11 cellular contexts compared by ENCODE assay signal in the genomic region with DNA sequence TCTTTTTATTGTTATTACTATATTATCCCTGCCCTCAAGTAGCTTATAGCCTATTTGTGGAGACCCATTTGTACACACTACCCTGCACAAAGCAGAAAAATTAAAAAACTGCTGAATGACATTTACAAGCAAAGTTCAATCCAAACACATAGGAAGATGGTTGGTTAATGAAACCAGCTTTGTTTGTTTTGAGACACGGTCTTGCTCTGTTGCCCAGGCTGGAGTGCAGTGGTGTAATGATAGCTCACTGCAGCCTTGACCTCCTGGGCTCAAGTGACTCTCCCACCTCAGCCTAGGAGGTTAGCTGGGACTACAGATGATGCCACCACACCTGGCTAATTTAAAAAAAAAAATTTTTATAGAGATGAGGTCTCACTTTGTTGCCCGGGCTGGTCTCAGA. TPM values are rescaled to one million over a fixed set of nuclear protein-coding genes. Genes with fewer than 3 reads are reported as not detected.
DNase-seq lines count a peak whose midpoint lies in the region; ATAC-seq and TF ChIP-seq lines count a peak whose summit lies in the region.
"Had no signal": no experiment of that assay in that cellular context is flagged by ENCODE, and none has a peak within 500 bp of the region (broad histone marks: within the 10 kb centered on the region; RNA-seq: fewer than 3 reads in every experiment).

No MANE protein-coding gene starts in this region.

- no peak for TF ChIP-seq POLR2A in adrenal gland (IDR thresholded peaks at IDR 0.05)

- ATAC-seq in GM19351 (IDR thresholded peaks at IDR 0.05; ENCODE audit: unreplicated experiment) (peak; percentile 17), HG02678 (IDR thresholded peaks at IDR 0.05; ENCODE audit: unreplicated experiment) (peak; percentile 6), RWPE2 (ENCODE audit: low read depth) (no peak), lower lobe of right lung (no peak)

- DNase-seq in RWPE2 (ENCODE audit: low spot score): no peak
- DNase-seq in progenitor cell of endocrine pancreas (ENCODE audit: low spot score, unreplicated experiment): no peak
- no peak for DNase-seq in stimulated activated CD8-positive, alpha-beta memory T cell treated with anti-CD3 and anti-CD28 coated beads, Interleukin-4, amount 100 ng/mL, for 48 hours
- DNase-seq in activated CD4-positive, alpha-beta T cell treated with anti-CD3 and anti-CD28 coated beads, Interleukin-2, amount 50 U/mL, for 4 hours: no peak
- no peak for DNase-seq in adrenal gland
- no peak for DNase-seq in lower lobe of right lung
- DNase-seq: Karpas-422, NCI-H774 had no signal

- H3K27me3 ChIP-seq in RWPE2 (ENCODE audit: insufficient read depth, poor library complexity, severe bottlenecking): no peaks in the 10 kb centered on the region
- H3K27me3 ChIP-seq in adrenal gland: no peaks in the 10 kb centered on the region
- H3K27me3 ChIP-seq in lower lobe of right lung (ENCODE audit: low read depth): no peaks in the 10 kb centered on the region

- peaks cover 9% of the 10 kb centered on the region for H3K36me3 Mint-ChIP-seq in progenitor cell of endocrine pancreas (ENCODE audit: insufficient read depth)

- H3K4me1 Mint-ChIP-seq in progenitor cell of endocrine pancreas (ENCODE audit: low read depth): peaks cover 58% of the 10 kb centered on the region

- intact Hi-C loops in adrenal gland (cut with DNase I) (no loop called here), lower lobe of right lung (cut with DNase I) (no loop called here)

- H3K9me3 ChIP-seq in RWPE2 (ENCODE audit: severe bottlenecking): no peaks in the 10 kb centered on the region
- H3K9me3 ChIP-seq in adrenal gland (replicated peaks in 1 of 3): no peaks in the 10 kb centered on the region
- H3K9me3 ChIP-seq in lower lobe of right lung: no peaks in the 10 kb centered on the region
- H3K9me3 ChIP-seq: prostate gland had no signal

- TF ChIP-seq CTCF in RWPE2 (IDR thresholded peaks at IDR 0.05; ENCODE audit: poor library complexity, severe bottlenecking): no peak
- no peak for TF ChIP-seq CTCF in progenitor cell of endocrine pancreas (IDR thresholded peaks at IDR 0.05; ENCODE audit: unreplicated experiment)
- no peak for TF ChIP-seq CTCF in adrenal gland (IDR thresholded peaks at IDR 0.05)
- no peak for TF ChIP-seq CTCF in lower lobe of right lung (IDR thresholded peaks at IDR 0.05)

- H3K9me3 Mint-ChIP-seq in progenitor cell of endocrine pancreas (ENCODE audit: low read depth): no peaks in the 10 kb centered on the region

- peak overlapping the region; percentile 92 for H3K27ac ChIP-seq in RWPE2 (ENCODE audit: poor library complexity, severe bottlenecking)
- no peak overlapping the region for H3K27ac ChIP-seq in adrenal gland
- H3K27ac ChIP-seq in lower lobe of right lung: no peak overlapping the region
- H3K27ac ChIP-seq: prostate gland had no signal

- H3K4me3 ChIP-seq in RWPE2 (ENCODE audit: severe bottlenecking) (no peak overlapping the region), adrenal gland (no peak overlapping the region), lower lobe of right lung (no peak overlapping the region)
- H3K4me3 ChIP-seq: prostate gland had no signal

- H3K4me3 Mint-ChIP-seq in progenitor cell of endocrine pancreas (ENCODE audit: low read depth): no peak overlapping the region

- peak overlapping the region; percentile 59 for H3K27ac Mint-ChIP-seq in progenitor cell of endocrine pancreas

- 83 to 87% (median 85%) methylated on average over 2 of the region's 2 CpGs for WGBS in adrenal gland, 4 donors

- H3K4me1 ChIP-seq in RWPE2 (ENCODE audit: insufficient read depth, poor library complexity, severe bottlenecking) (peaks cover 43% of the 10 kb centered on the region), adrenal gland (replicated peaks in 1 of 2) (peaks cover 0 to 14% of the 10 kb centered on the region in 2 donors), lower lobe of right lung (peaks cover 51% of the 10 kb centered on the region)
- H3K4me1 ChIP-seq: prostate gland had no signal

- H3K36me3 ChIP-seq in RWPE2 (ENCODE audit: low read depth) (no peaks in the 10 kb centered on the region), adrenal gland (replicated peaks in 1 of 2) (no peaks in the 10 kb centered on the region), lower lobe of right lung (no peaks in the 10 kb centered on the region)
- H3K36me3 ChIP-seq: prostate gland had no signal

- no peaks in the 10 kb centered on the region for H3K27me3 Mint-ChIP-seq in progenitor cell of endocrine pancreas

RNA-seq across cellular contexts. Expression of gene TGFB2, which starts 31.6 kb away (rescaled TPM):
- 26.4 and 27.9 TPM in 2 replicates for total RNA-seq in progenitor cell of endocrine pancreas
- 1 to 10 TPM in 7 of 8 donors, under 1 TPM in 1; 0.94 to 4.2 (median 1.7) TPM for total RNA-seq in adrenal gland
- 1 to 10 TPM in 1 of 3 donors, under 1 TPM in 2; 0.24 to 1.8 (median 0.54) TPM for polyA plus RNA-seq in adrenal gland
- total RNA-seq in lower lobe of right lung: 10.2 TPM

Comparison
In these comparisons a context has a peak if more than half of its experiments do, and no peak if none do; other contexts are left out.
1. ATAC-seq: peak in GM19351 (single experiment) and HG02678 (single experiment); none in RWPE2 (single experiment) and lower lobe of right lung (0 of 2).